ENCODE assay signal across 26 cellular contexts in genomic region chr17:6245301-6245810, GRCh38.
"Had no signal": no experiment of that assay in that cellular context is flagged by ENCODE, and none has a peak within 500 bp of the region (broad histone marks: within the 10 kb centered on the region; RNA-seq: fewer than 3 reads in every experiment).

No MANE protein-coding gene starts in this region.

- H3K9me3 Mint-ChIP-seq: natural killer cell treated with Interleukin-12 subunit alpha and Interleukin-12 subunit beta and Interleukin-15 and Interleukin-18, amount 100 ng/mL, for 72 hours; stimulated activated memory B cell treated with anti-CD40 and anti-IgM and Interleukin-4, amounts not matched to agents 10 μg/mL and 1 μg/mL and 100 μg/mL, for 72 hours; stimulated activated naive CD8-positive, alpha-beta T cell treated with anti-CD3 and anti-CD28 coated beads, Interleukin-15, amount 100 ng/mL, for 72 hours; type B pancreatic cell had no signal

- H3K27ac Mint-ChIP-seq: immature natural killer cell; naive thymus-derived CD4-positive, alpha-beta T cell; natural killer cell treated with Interleukin-12 subunit alpha and Interleukin-12 subunit beta and Interleukin-15 and Interleukin-18, amount 100 ng/mL, for 72 hours; stimulated activated memory B cell treated with anti-CD40 and anti-IgM and Interleukin-4, amounts not matched to agents 10 μg/mL and 1 μg/mL and 100 μg/mL, for 72 hours; stimulated activated naive CD8-positive, alpha-beta T cell treated with anti-CD3 and anti-CD28 coated beads, Interleukin-15, amount 100 ng/mL, for 72 hours; type B pancreatic cell had no signal

- H3K4me3 ChIP-seq: left lung, lower lobe of right lung, mucosa of descending colon, psoas muscle, right lobe of liver, smooth muscle cell, tibial nerve, vagina had no signal

- H3K4me2 ChIP-seq: smooth muscle cell had no signal

- H3K27ac ChIP-seq: left lung, lower lobe of right lung, parathyroid adenoma, psoas muscle, right lobe of liver, tibial nerve, vagina had no signal

- H3K36me3 Mint-ChIP-seq: immature natural killer cell; naive thymus-derived CD4-positive, alpha-beta T cell; natural killer cell treated with Interleukin-12 subunit alpha and Interleukin-12 subunit beta and Interleukin-15 and Interleukin-18, amount 100 ng/mL, for 72 hours; stimulated activated memory B cell treated with anti-CD40 and anti-IgM and Interleukin-4, amounts not matched to agents 10 μg/mL and 1 μg/mL and 100 μg/mL, for 72 hours; type B pancreatic cell had no signal

- DNase-seq: hypothalamus; immature natural killer cell; kidney; left colon; left lung; lower lobe of right lung; midbrain; mucosa of descending colon; naive thymus-derived CD4-positive, alpha-beta T cell; nucleus accumbens; psoas muscle; right lobe of liver; stimulated activated CD4-positive, alpha-beta T cell treated with anti-CD3 and anti-CD28 coated beads, Interleukin-1b, Interleukin-23, amount 100 ng/mL, for 48 hours; stimulated activated CD4-positive, alpha-beta T cell treated with anti-CD3 and anti-CD28 coated beads, Interleukin-2, amount 100 ng/mL, for 48 hours; stimulated activated CD4-positive, alpha-beta T cell treated with anti-CD3 and anti-CD28 coated beads, Interleukin-4, amount 100 ng/mL, for 4 hours; stimulated activated CD8-positive, alpha-beta memory T cell treated with anti-CD3 and anti-CD28 coated beads, Interleukin-4, amount 100 ng/mL, for 48 hours; stimulated activated naive CD4-positive, alpha-beta T cell treated with Interleukin-2 at 50 U/mL for 16 hours; stimulated activated naive CD8-positive, alpha-beta T cell treated with anti-CD3 and anti-CD28 coated beads, Interleukin-15, amount 100 ng/mL, for 72 hours; substantia nigra had no signal

- H3K9me3 ChIP-seq: left lung, lower lobe of right lung, mucosa of descending colon, psoas muscle, right lobe of liver, vagina had no signal

- H3K36me3 ChIP-seq: left lung, lower lobe of right lung, right lobe of liver, tibial nerve, vagina had no signal

- H2AFZ ChIP-seq: parathyroid adenoma had no signal

- H3K27me3 ChIP-seq: right lobe of liver, tibial nerve, vagina had no signal

- H3K9ac ChIP-seq: parathyroid adenoma had no signal

- H3K79me2 ChIP-seq: parathyroid adenoma had no signal

- H3K4me3 Mint-ChIP-seq: immature natural killer cell; naive thymus-derived CD4-positive, alpha-beta T cell; natural killer cell treated with Interleukin-12 subunit alpha and Interleukin-12 subunit beta and Interleukin-15 and Interleukin-18, amount 100 ng/mL, for 72 hours; stimulated activated memory B cell treated with anti-CD40 and anti-IgM and Interleukin-4, amounts not matched to agents 10 μg/mL and 1 μg/mL and 100 μg/mL, for 72 hours; stimulated activated naive CD8-positive, alpha-beta T cell treated with anti-CD3 and anti-CD28 coated beads, Interleukin-15, amount 100 ng/mL, for 72 hours; type B pancreatic cell had no signal

- H3K4me1 ChIP-seq: left lung, lower lobe of right lung, parathyroid adenoma, psoas muscle, right lobe of liver, tibial nerve, vagina had no signal

- H3K4me1 Mint-ChIP-seq: immature natural killer cell; naive thymus-derived CD4-positive, alpha-beta T cell; stimulated activated memory B cell treated with anti-CD40 and anti-IgM and Interleukin-4, amounts not matched to agents 10 μg/mL and 1 μg/mL and 100 μg/mL, for 72 hours; stimulated activated naive CD8-positive, alpha-beta T cell treated with anti-CD3 and anti-CD28 coated beads, Interleukin-15, amount 100 ng/mL, for 72 hours had no signal
